8 cellular contexts compared by ENCODE assay signal in genomic region chr5:34007116-34007674, GRCh38. TPM values are rescaled to one million over a fixed set of nuclear protein-coding genes. Genes with fewer than 3 reads are reported as not detected.
DNase-seq lines count a peak whose midpoint lies in the region; ATAC-seq and TF ChIP-seq lines count a peak whose summit lies in the region.

No MANE protein-coding gene starts in this region.

- TF ChIP-seq CTCF in foreskin fibroblast (IDR thresholded peaks at IDR 0.05; ENCODE audit: low read depth, low read length): no peak

- WGBS in neuronal stem cell (ENCODE audit: extremely low coverage in 2 of 2, insufficient read length in 2 of 2, insufficient replicate concordance in 1 of 2), 2 donors: no CpG with 5 or more reads among the region's 16 CpGs

- no peaks in the 10 kb centered on the region for H3K9me3 Mint-ChIP-seq in activated T-cell treated with anti-CD3 and anti-CD28 coated beads, Interleukin-2, amount 50 U/mL, for 4 hours

- H3K27me3 ChIP-seq in neuronal stem cell (ENCODE audit: control insufficient read depth in 3 of 3, insufficient read depth in 3 of 3, low read depth in 1 of 3, low read length in 3 of 3): no peaks in the 10 kb centered on the region

- peaks cover 0 to 2% of the 10 kb centered on the region in 2 donors for H3K9me3 ChIP-seq in neuronal stem cell (replicated peaks in 1 of 2; ENCODE audit: control insufficient read depth in 2 of 2, insufficient read depth in 1 of 2, low read depth in 1 of 2, low read length in 2 of 2)

- H3K4me1 ChIP-seq in neuronal stem cell (ENCODE audit: control insufficient read depth in 2 of 2, insufficient read depth in 1 of 2, low read depth in 1 of 2, low read length in 2 of 2): peaks cover 12 to 21% of the 10 kb centered on the region in 2 donors

- H4K91ac ChIP-seq in neuronal stem cell (ENCODE audit: low read depth, low read length, poor library complexity): no peak overlapping the region

- peak overlapping the region; percentile 96 for H3K9ac ChIP-seq in neuronal stem cell (ENCODE audit: low read depth, low read length, poor library complexity)

- peaks cover 3 to 26% of the 10 kb centered on the region in 2 donors for H3K36me3 ChIP-seq in neuronal stem cell (replicated peaks in 1 of 2; ENCODE audit: control insufficient read depth in 2 of 2, insufficient read depth in 2 of 2, low read length in 2 of 2)

- H3K4me3 ChIP-seq in foreskin fibroblast (ENCODE audit: low read depth in 1 of 2, low read length in 2 of 2) (peak overlapping the region; percentile 61 to 71), neuronal stem cell (ENCODE audit: low read length in 2 of 2) (peak overlapping the region; percentile 76 to 91)

- no peak overlapping the region for H2BK5ac ChIP-seq in neuronal stem cell (ENCODE audit: low read length)

- H2AFZ ChIP-seq in neuronal stem cell (ENCODE audit: low read length): peak overlapping the region; percentile 95

- no peak overlapping the region for H2BK12ac ChIP-seq in neuronal stem cell (ENCODE audit: low read length)

- peak overlapping the region; percentile 98 for H3K18ac ChIP-seq in neuronal stem cell (ENCODE audit: low read length)

- no peak overlapping the region for H3K4ac ChIP-seq in neuronal stem cell (ENCODE audit: low read length)

- H3K4me1 Mint-ChIP-seq in activated T-cell treated with anti-CD3 and anti-CD28 coated beads, Interleukin-2, amount 50 U/mL, for 4 hours (ENCODE audit: low read depth): peaks cover 31% of the 10 kb centered on the region

- H2BK120ac ChIP-seq in neuronal stem cell (ENCODE audit: low read depth, low read length): peak overlapping the region; percentile 64

- no peak overlapping the region for H4K8ac ChIP-seq in neuronal stem cell (ENCODE audit: low read depth, low read length)

- no peak overlapping the region for H2AK5ac ChIP-seq in neuronal stem cell (ENCODE audit: low read depth, low read length)

- DNase-seq in activated T-cell treated with anti-CD3 and anti-CD28 coated beads, Interleukin-2, amount 50 U/mL, for 4 hours: no peak
- DNase-seq in activated T-cell treated with anti-CD3 and anti-CD28 coated beads, Interleukin-2, amount 50 U/mL, for 1 hour: no peak
- DNase-seq in UCSD-AML1 (lab: John Stamatoyannopoulos, UW; ENCODE audit: unreplicated experiment) (peak; percentile 24), foreskin fibroblast (peak; percentile 15 to 47), neuronal stem cell (ENCODE audit: low spot score) (no peak), NCI-H446 treated with DMSO at 0.1 percent for 48 hours (lab: John Stamatoyannopoulos, UW) (no peak), KBM-7 (no peak)

- in situ Hi-C loops in KBM-7 (cut with MboI; ENCODE audit: low pct_unique_long_range_greater_than_20kb, low sequenced_read_pairs): no loop called here

- no peak overlapping the region for H3K14ac ChIP-seq in neuronal stem cell (ENCODE audit: low read length)

- peak overlapping the region; percentile 94 for H2BK15ac ChIP-seq in neuronal stem cell (ENCODE audit: low read length)

- peak overlapping the region; percentile 94 for H3K4me3 Mint-ChIP-seq in activated T-cell treated with anti-CD3 and anti-CD28 coated beads, Interleukin-2, amount 50 U/mL, for 4 hours

- H3K27ac ChIP-seq in neuronal stem cell (replicated peaks; ENCODE audit: low read length): peak overlapping the region; percentile 98

- no peaks in the 10 kb centered on the region for H3K27me3 Mint-ChIP-seq in activated T-cell treated with anti-CD3 and anti-CD28 coated beads, Interleukin-2, amount 50 U/mL, for 4 hours (ENCODE audit: low read depth)

- peak overlapping the region; percentile 77 for H3K4me2 ChIP-seq in neuronal stem cell (ENCODE audit: insufficient read depth, low read length, poor library complexity, severe bottlenecking)

- peaks cover 13% of the 10 kb centered on the region for H3K36me3 Mint-ChIP-seq in activated T-cell treated with anti-CD3 and anti-CD28 coated beads, Interleukin-2, amount 50 U/mL, for 4 hours (ENCODE audit: insufficient read depth)

- peaks cover 4% of the 10 kb centered on the region for H3K79me1 ChIP-seq in neuronal stem cell (ENCODE audit: low read depth, low read length)

- no peak overlapping the region for H3K23ac ChIP-seq in neuronal stem cell (ENCODE audit: low read depth, low read length, poor library complexity)

- no peak for ATAC-seq in activated T-cell treated with anti-CD3 and anti-CD28 coated beads, Interleukin-2, amount 50 U/mL, for 4 hours
- no peak for ATAC-seq in HG02798 (IDR thresholded peaks at IDR 0.05; ENCODE audit: poor library complexity, unreplicated experiment)

RNA-seq across cellular contexts. Expression of gene AMACR, which starts 0.7 kb away (rescaled TPM):
- 1 to 10 TPM; 4.9 to 6.4 (median 5.5) TPM for total RNA-seq in activated T-cell treated with anti-CD3 and anti-CD28 coated beads, Interleukin-2, amount 50 U/mL, for 4 hours
- 12.3 TPM for polyA plus RNA-seq in neuronal stem cell (2013, experiment 1 of 2)
- polyA plus RNA-seq in neuronal stem cell (2013, experiment 2 of 2): 12.1 TPM

RNA-seq across cellular contexts. Expression of gene SLC45A2, which starts 22.7 kb away (rescaled TPM):
- not detected for total RNA-seq in activated T-cell treated with anti-CD3 and anti-CD28 coated beads, Interleukin-2, amount 50 U/mL, for 4 hours
- 0.01 TPM for polyA plus RNA-seq in neuronal stem cell (2013, experiment 1 of 2)
- polyA plus RNA-seq in neuronal stem cell (2013, experiment 2 of 2): not detected

RNA-seq across cellular contexts. Expression of gene C1QTNF3, which starts 35.8 kb away (rescaled TPM):
- under 1 TPM; 0.58 to 0.76 (median 0.73) TPM for total RNA-seq in activated T-cell treated with anti-CD3 and anti-CD28 coated beads, Interleukin-2, amount 50 U/mL, for 4 hours
- polyA plus RNA-seq in neuronal stem cell (2013, experiment 1 of 2): 2.0 TPM
- polyA plus RNA-seq in neuronal stem cell (2013, experiment 2 of 2): 2.4 TPM

Comparison
In these comparisons a context has a peak if more than half of its experiments do, and no peak if none do; other contexts are left out.
1. DNase-seq: peak in UCSD-AML1 (single experiment) and foreskin fibroblast (2 of 2); none in activated T-cell treated with anti-CD3 and anti-CD28 coated beads, Interleukin-2, amount 50 U/mL, for 4 hours (single experiment), activated T-cell treated with anti-CD3 and anti-CD28 coated beads, Interleukin-2, amount 50 U/mL, for 1 hour (single experiment), neuronal stem cell (single experiment), NCI-H446 treated with DMSO at 0.1 percent for 48 hours (single experiment) and KBM-7 (single experiment).